In the genomic region with DNA sequence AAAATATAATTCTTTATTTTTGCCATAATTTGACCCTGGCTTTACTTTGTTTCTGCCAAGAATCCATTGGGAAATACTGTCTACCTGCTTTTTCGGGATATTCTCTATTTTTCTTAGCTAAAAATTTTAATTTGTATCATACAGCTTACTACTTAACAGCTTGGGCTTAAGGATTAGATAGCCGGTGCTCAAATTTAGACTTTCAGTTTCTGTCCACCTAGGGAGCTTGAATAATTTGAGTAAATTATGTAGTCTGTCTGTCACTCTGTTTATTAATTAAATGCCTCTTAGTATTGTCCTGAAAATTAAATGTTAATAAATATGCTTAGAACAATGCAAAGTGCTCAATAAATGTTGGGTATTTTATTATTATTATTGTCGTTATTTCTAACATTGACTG, we compare ENCODE assay signal across 5 cellular contexts. TPM values are rescaled to one million over a fixed set of nuclear protein-coding genes. Genes with fewer than 3 reads are reported as not detected.
"Had no signal": no experiment of that assay in that cellular context is flagged by ENCODE, and none has a peak within 500 bp of the region (broad histone marks: within the 10 kb centered on the region; RNA-seq: fewer than 3 reads in every experiment).

No MANE protein-coding gene starts in this region.

- H2AFZ ChIP-seq: GM23338 had no signal

- H3K4me2 ChIP-seq: GM23338 had no signal

- ATAC-seq: GM23338 had no signal

- H3K4me3 ChIP-seq: GM23338 had no signal

- DNase-seq: H9, HCEC 1CT, IMR-90 had no signal

RNA-seq across cellular contexts. Expression of a gene that starts 6.7 kb away (rescaled TPM):
- total RNA-seq: H9, HT-29, IMR-90 had no signal
- polyA plus RNA-seq: IMR-90 had no signal
